In genomic region chr22:26610983-26611382, GRCh38 we compare ENCODE assay signal across 17 cellular contexts. TPM values are rescaled to one million over a fixed set of nuclear protein-coding genes. Genes with fewer than 3 reads are reported as not detected.
DNase-seq lines count a peak whose midpoint lies in the region; ATAC-seq lines count a peak whose summit lies in the region.
"Had no signal": no experiment of that assay in that cellular context is flagged by ENCODE, and none has a peak within 500 bp of the region (broad histone marks: within the 10 kb centered on the region; RNA-seq: fewer than 3 reads in every experiment).

No MANE protein-coding gene starts in this region.

- H3K4me3 Mint-ChIP-seq in activated CD4-positive, alpha-beta memory T cell treated with anti-CD3 and anti-CD28 coated beads for 36 hours = no peak overlapping the region
- peak overlapping the region; percentile 74 to 89 (median 85) for H3K4me3 Mint-ChIP-seq in immature natural killer cell
- H3K4me3 Mint-ChIP-seq: GM23338, nephron progenitor cell had no signal

- H3K9me3 Mint-ChIP-seq in activated CD4-positive, alpha-beta memory T cell treated with anti-CD3 and anti-CD28 coated beads for 36 hours = no peaks in the 10 kb centered on the region
- no peaks in the 10 kb centered on the region for H3K9me3 Mint-ChIP-seq in immature natural killer cell
- H3K9me3 Mint-ChIP-seq: GM23338; nephron progenitor cell; stimulated activated naive B cell treated with anti-CD40 and anti-IgM and Interleukin-4, amounts not matched to agents 10 μg/mL and 1 μg/mL and 100 μg/mL, for 72 hours had no signal

- intact Hi-C loops in activated CD4-positive, alpha-beta memory T cell treated with anti-CD3 and anti-CD28 coated beads for 36 hours (cut with micrococcal nuclease) = loop anchor here (1.0 to 2.0 kb wide), 2 partner anchors 19 to 32 kb away; no protein-coding TSS in a partner anchor

- H3K36me3 Mint-ChIP-seq in activated CD4-positive, alpha-beta memory T cell treated with anti-CD3 and anti-CD28 coated beads for 36 hours = no peaks in the 10 kb centered on the region
- H3K36me3 Mint-ChIP-seq in immature natural killer cell = no peaks in the 10 kb centered on the region
- H3K36me3 Mint-ChIP-seq: stimulated activated naive B cell treated with anti-CD40 and anti-IgM and Interleukin-4, amounts not matched to agents 10 μg/mL and 1 μg/mL and 100 μg/mL, for 72 hours had no signal

- DNase-seq in Daoy (ENCODE audit: low read depth) = peak; percentile 44
- peak; percentile 38 for DNase-seq in HS-5 (ENCODE audit: low read depth)
- peak; percentile 22 for DNase-seq in activated CD4-positive, alpha-beta memory T cell treated with anti-CD3 and anti-CD28 coated beads for 36 hours
- no peak for DNase-seq in immature natural killer cell
- DNase-seq in SW480 (ENCODE audit: low spot score) = no peak
- DNase-seq: cortex of kidney, NCI-H2081 treated with DMSO at 0.1 percent for 48 hours, nephron progenitor cell, right cardiac atrium had no signal

- no peaks in the 10 kb centered on the region for H3K27me3 Mint-ChIP-seq in activated CD4-positive, alpha-beta memory T cell treated with anti-CD3 and anti-CD28 coated beads for 36 hours
- H3K27me3 Mint-ChIP-seq in immature natural killer cell (ENCODE audit: low read depth in 3 of 3) = peaks cover 3 to 9% (median 5%) of the 10 kb centered on the region in 3 donors

- ATAC-seq in HG02763 (IDR thresholded peaks at IDR 0.05; ENCODE audit: unreplicated experiment) (no peak), GM18502 (IDR thresholded peaks at IDR 0.05; ENCODE audit: poor library complexity, unreplicated experiment) (no peak), HG02852 (IDR thresholded peaks at IDR 0.05; ENCODE audit: unreplicated experiment) (no peak)
- ATAC-seq: GM23338 had no signal

- H3K4me1 Mint-ChIP-seq in activated CD4-positive, alpha-beta memory T cell treated with anti-CD3 and anti-CD28 coated beads for 36 hours (ENCODE audit: low read depth) = peaks cover 21% of the 10 kb centered on the region
- peaks cover 39 to 47% of the 10 kb centered on the region in 2 donors for H3K4me1 Mint-ChIP-seq in immature natural killer cell

- POLR2A ChIA-PET in activated CD4-positive, alpha-beta memory T cell treated with anti-CD3 and anti-CD28 coated beads for 36 hours (lab: Charles Lee) = interaction anchor here (1.3 kb wide), 1 partner anchor 179 kb away, joined by 3 read pairs; no protein-coding TSS in a partner anchor

- CTCF ChIA-PET in activated CD4-positive, alpha-beta memory T cell treated with anti-CD3 and anti-CD28 coated beads for 36 hours (lab: Charles Lee) = no interaction called here

- H3K27ac Mint-ChIP-seq in activated CD4-positive, alpha-beta memory T cell treated with anti-CD3 and anti-CD28 coated beads for 36 hours = no peak overlapping the region
- peak overlapping the region in 4 of 6 donors; percentile 9 to 95 (median 44) for H3K27ac Mint-ChIP-seq in immature natural killer cell
- H3K27ac Mint-ChIP-seq: GM23338 had no signal

RNA-seq across cellular contexts. Expression of gene CRYBB1, which starts 6.8 kb away (rescaled TPM):
- not detected in 2 replicates for total RNA-seq in Daoy (2014; rRNA removed; shearing (Covaris generic))
- total RNA-seq in activated CD4-positive, alpha-beta memory T cell treated with anti-CD3 and anti-CD28 coated beads for 36 hours = under 1 TPM in 1 of 2 experiments, not detected in 1; 0.48 TPM
- not detected for polyA plus RNA-seq in immature natural killer cell
- total RNA-seq: SK-MEL-5 had no signal

RNA-seq across cellular contexts. Expression of gene CRYBA4, which starts 10.8 kb away (rescaled TPM):
- not detected in 2 replicates for total RNA-seq in Daoy (2014; rRNA removed; shearing (Covaris generic))
- total RNA-seq in activated CD4-positive, alpha-beta memory T cell treated with anti-CD3 and anti-CD28 coated beads for 36 hours = under 1 TPM in 1 of 2 experiments, not detected in 1; 0.36 TPM
- polyA plus RNA-seq in immature natural killer cell = under 1 TPM in 2 of 3 donors, not detected in 1; 0.46 to 0.95 TPM
- total RNA-seq: esophagus muscularis mucosa, GM23338, liver, right cardiac atrium had no signal
- polyA plus RNA-seq: liver, right cardiac atrium had no signal

RNA-seq across cellular contexts. Expression of gene TPST2, which starts 21.1 kb away (rescaled TPM):
- 23.1 and 24.6 TPM in 2 replicates for total RNA-seq in Daoy (2014; rRNA removed; shearing (Covaris generic))
- 10 to 100 TPM; 27.9 to 31.2 TPM for total RNA-seq in activated CD4-positive, alpha-beta memory T cell treated with anti-CD3 and anti-CD28 coated beads for 36 hours
- 100 to 1,000 TPM; 352 to 519 (median 512) TPM for polyA plus RNA-seq in immature natural killer cell

RNA-seq across cellular contexts. Expression of gene MIAT, which starts 46.4 kb away (rescaled TPM):
- total RNA-seq in Daoy (2014; rRNA removed; shearing (Covaris generic)) = 0.06 and 0.27 TPM in 2 replicates
- 10 to 100 TPM; 52.3 to 58.7 TPM for total RNA-seq in activated CD4-positive, alpha-beta memory T cell treated with anti-CD3 and anti-CD28 coated beads for 36 hours
- polyA plus RNA-seq in immature natural killer cell = 1 to 10 TPM in 1 of 3 donors, not detected in 2; 2.2 TPM

Comparison
In these comparisons a context has a peak if more than half of its experiments do, and no peak if none do; other contexts are left out.
1. DNase-seq: peak in Daoy (single experiment), HS-5 (single experiment) and activated CD4-positive, alpha-beta memory T cell treated with anti-CD3 and anti-CD28 coated beads for 36 hours (single experiment); none in immature natural killer cell (0 of 3) and SW480 (single experiment).